In the genomic region with DNA sequence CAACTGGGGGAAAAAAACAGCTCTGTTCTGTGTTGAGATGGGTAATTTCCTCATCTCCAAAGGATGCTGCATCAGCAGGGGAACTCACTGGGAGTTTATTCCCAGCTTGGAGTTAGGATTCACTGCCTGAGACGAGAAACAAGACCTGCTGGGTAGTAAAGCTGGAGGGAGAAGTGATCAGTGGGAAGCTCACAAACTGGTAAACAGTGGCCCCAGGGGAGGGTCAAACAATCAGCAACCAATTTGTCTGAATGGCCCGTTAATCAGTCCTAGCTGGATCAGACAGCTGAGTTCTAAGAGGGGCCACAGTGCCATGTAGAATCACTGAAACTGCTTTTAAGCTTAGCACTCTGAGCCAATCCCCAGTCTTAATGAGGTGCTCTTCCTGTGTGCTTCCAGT, we compare ENCODE assay signal across 16 cellular contexts.
DNase-seq lines count a peak whose midpoint lies in the region; ATAC-seq and TF ChIP-seq lines count a peak whose summit lies in the region.
"Had no signal": no experiment of that assay in that cellular context is flagged by ENCODE, and none has a peak within 500 bp of the region (broad histone marks: within the 10 kb centered on the region; RNA-seq: fewer than 3 reads in every experiment).

No MANE protein-coding gene starts in this region.

- no peak overlapping the region for H3K56ac ChIP-seq in mesendoderm (ENCODE audit: low read length)

- no peak overlapping the region for H2BK15ac ChIP-seq in mesendoderm (replicated peaks; ENCODE audit: low read depth)

- no peaks in the 10 kb centered on the region for H3K79me2 ChIP-seq in mesendoderm (ENCODE audit: control insufficient read depth, insufficient read depth, low read length)

- no peak overlapping the region for H3K27ac Mint-ChIP-seq in stimulated activated memory B cell treated with anti-CD40 and anti-IgM and Interleukin-4, amounts not matched to agents 10 μg/mL and 1 μg/mL and 100 μg/mL, for 72 hours
- H3K27ac Mint-ChIP-seq: IgD-negative memory B cell had no signal

- H4K5ac ChIP-seq in mesendoderm (ENCODE audit: low read length), result no peak overlapping the region

- no peaks in the 10 kb centered on the region for H3K79me1 ChIP-seq in mesendoderm (ENCODE audit: low read length)

- peaks cover 1% of the 10 kb centered on the region; the same call in 1 of the 2 replicates for H3K27me3 ChIP-seq in H7 (ENCODE audit: control insufficient read depth, insufficient read depth, low read length)
- peaks cover 10% of the 10 kb centered on the region for H3K27me3 ChIP-seq in RWPE2 (ENCODE audit: insufficient read depth, poor library complexity, severe bottlenecking)
- H3K27me3 ChIP-seq in mesendoderm (ENCODE audit: insufficient read depth, low read length, poor library complexity), result no peaks in the 10 kb centered on the region
- no peaks in the 10 kb centered on the region for H3K27me3 ChIP-seq in vagina
- H3K27me3 ChIP-seq: BLaER1 treated with 17β-estradiol and CSF1 and Interleukin-3, amounts not matched to agents 10 nM and 100 nM; SJCRH30 had no signal

- no peak overlapping the region for H3K4ac ChIP-seq in mesendoderm (ENCODE audit: low read depth, low read length)

- no peak overlapping the region for H3K9ac ChIP-seq in mesendoderm (ENCODE audit: low read length)
- H3K9ac ChIP-seq: BLaER1 treated with 17β-estradiol and CSF1 and Interleukin-3, amounts not matched to agents 10 nM and 100 nM had no signal

- H3K4me1 ChIP-seq in RWPE2 (ENCODE audit: insufficient read depth, poor library complexity, severe bottlenecking) (no peaks in the 10 kb centered on the region), mesendoderm (ENCODE audit: control insufficient read depth, low read depth, low read length) (peaks cover 1% of the 10 kb centered on the region), vagina (no peaks in the 10 kb centered on the region)
- H3K4me1 ChIP-seq: BLaER1 treated with 17β-estradiol and CSF1 and Interleukin-3, amounts not matched to agents 10 nM and 100 nM; HAP-1; SJCRH30 had no signal

- no peak overlapping the region for H2AK5ac ChIP-seq in mesendoderm (ENCODE audit: low read length)

- TF ChIP-seq CTCF in RWPE2 (IDR thresholded peaks at IDR 0.05; ENCODE audit: poor library complexity, severe bottlenecking), result no peak
- TF ChIP-seq CTCF in vagina (IDR thresholded peaks at IDR 0.05), result no peak

- no peaks in the 10 kb centered on the region for H3K36me3 ChIP-seq in H7 (replicated peaks; ENCODE audit: control insufficient read depth, insufficient read depth, low read length)
- H3K36me3 ChIP-seq in RWPE2 (ENCODE audit: low read depth), result no peaks in the 10 kb centered on the region
- no peaks in the 10 kb centered on the region for H3K36me3 ChIP-seq in mesendoderm (ENCODE audit: control insufficient read depth, insufficient read depth, low read length)
- no peaks in the 10 kb centered on the region for H3K36me3 ChIP-seq in vagina
- H3K36me3 ChIP-seq: BLaER1 treated with 17β-estradiol and CSF1 and Interleukin-3, amounts not matched to agents 10 nM and 100 nM; HAP-1; SJCRH30 had no signal

- ATAC-seq in RWPE2 (ENCODE audit: low read depth) (0 out of 3 replicates have a peak, but pooled peaks have one; percentile 14), GM21825 (IDR thresholded peaks at IDR 0.05; ENCODE audit: unreplicated experiment) (no peak)
- peak; percentile 25 for ATAC-seq in stimulated activated memory B cell treated with anti-CD40 and anti-IgM and Interleukin-4, amounts not matched to agents 10 μg/mL and 1 μg/mL and 100 μg/mL, for 72 hours

- no peak overlapping the region for H3K4me2 ChIP-seq in mesendoderm (ENCODE audit: low read length)
- H3K4me2 ChIP-seq: BLaER1 treated with 17β-estradiol and CSF1 and Interleukin-3, amounts not matched to agents 10 nM and 100 nM had no signal

- DNase-seq in H7 (peak; percentile 15), RWPE2 (ENCODE audit: low spot score) (no peak), mesendoderm (peak; percentile 75), vagina (ENCODE audit: extremely low spot score in 2 of 2) (no peak), DMS153 (lab: John Stamatoyannopoulos, UW) (no peak)
- DNase-seq: Kasumi-1, MM.1S, NCI-H2081, NCI-H774, SJCRH30 had no signal

- H3K36me3 Mint-ChIP-seq in stimulated activated memory B cell treated with anti-CD40 and anti-IgM and Interleukin-4, amounts not matched to agents 10 μg/mL and 1 μg/mL and 100 μg/mL, for 72 hours, result no peaks in the 10 kb centered on the region
- H3K36me3 Mint-ChIP-seq: IgD-negative memory B cell had no signal

- H3K4me3 ChIP-seq in H7 (ENCODE audit: insufficient read depth, low read depth, low read length) (no peak overlapping the region), RWPE2 (ENCODE audit: severe bottlenecking) (no peak overlapping the region), mesendoderm (ENCODE audit: low read length) (no peak overlapping the region), vagina (no peak overlapping the region)
- H3K4me3 ChIP-seq: BLaER1 treated with 17β-estradiol and CSF1 and Interleukin-3, amounts not matched to agents 10 nM and 100 nM; HAP-1; SJCRH30 had no signal

- H3K9me3 Mint-ChIP-seq in stimulated activated memory B cell treated with anti-CD40 and anti-IgM and Interleukin-4, amounts not matched to agents 10 μg/mL and 1 μg/mL and 100 μg/mL, for 72 hours, result no peaks in the 10 kb centered on the region

- no peak overlapping the region for H2BK120ac ChIP-seq in mesendoderm (ENCODE audit: low read depth, low read length)

- H3K27ac ChIP-seq in RWPE2 (ENCODE audit: poor library complexity, severe bottlenecking) (no peak overlapping the region), mesendoderm (ENCODE audit: low read depth, low read length) (no peak overlapping the region), vagina (no peak overlapping the region)
- H3K27ac ChIP-seq: BLaER1 treated with 17β-estradiol and CSF1 and Interleukin-3, amounts not matched to agents 10 nM and 100 nM; HL-60; SJCRH30 had no signal

- no peak for TF ChIP-seq POLR2A in vagina (IDR thresholded peaks at IDR 0.05)

- H3K23ac ChIP-seq in mesendoderm (ENCODE audit: low read length), result no peak overlapping the region

- WGBS in mesendoderm (ENCODE audit: extremely low coverage, insufficient coverage, low lambda C conversion rate), result no CpG with 5 or more reads among the region's 2 CpGs

- intact Hi-C loops in vagina (cut with DNase I), result no loop called here

- H2BK5ac ChIP-seq in mesendoderm (ENCODE audit: low read length), result no peak overlapping the region

- H3K4me1 Mint-ChIP-seq in stimulated activated memory B cell treated with anti-CD40 and anti-IgM and Interleukin-4, amounts not matched to agents 10 μg/mL and 1 μg/mL and 100 μg/mL, for 72 hours, result no peaks in the 10 kb centered on the region

- H4K8ac ChIP-seq in mesendoderm (ENCODE audit: low read depth, low read length), result no peak overlapping the region

- no peaks in the 10 kb centered on the region for H3K9me3 ChIP-seq in RWPE2 (ENCODE audit: severe bottlenecking)
- no peaks in the 10 kb centered on the region for H3K9me3 ChIP-seq in vagina
- H3K9me3 ChIP-seq: HAP-1, SJCRH30 had no signal

- no peak overlapping the region for H3K4me3 Mint-ChIP-seq in stimulated activated memory B cell treated with anti-CD40 and anti-IgM and Interleukin-4, amounts not matched to agents 10 μg/mL and 1 μg/mL and 100 μg/mL, for 72 hours
- H3K4me3 Mint-ChIP-seq: IgD-negative memory B cell had no signal

- no peak overlapping the region for H3K18ac ChIP-seq in mesendoderm (ENCODE audit: low read length)

- H3K27me3 Mint-ChIP-seq in stimulated activated memory B cell treated with anti-CD40 and anti-IgM and Interleukin-4, amounts not matched to agents 10 μg/mL and 1 μg/mL and 100 μg/mL, for 72 hours, result no peaks in the 10 kb centered on the region
- H3K27me3 Mint-ChIP-seq: IgD-negative memory B cell had no signal

Comparison
In these comparisons a context has a peak if more than half of its experiments do, and no peak if none do; other contexts are left out.
1. DNase-seq: peak in H7 (single experiment) and mesendoderm (single experiment); none in RWPE2 (single experiment), vagina (0 of 2) and DMS153 (single experiment).